In the genomic region with DNA sequence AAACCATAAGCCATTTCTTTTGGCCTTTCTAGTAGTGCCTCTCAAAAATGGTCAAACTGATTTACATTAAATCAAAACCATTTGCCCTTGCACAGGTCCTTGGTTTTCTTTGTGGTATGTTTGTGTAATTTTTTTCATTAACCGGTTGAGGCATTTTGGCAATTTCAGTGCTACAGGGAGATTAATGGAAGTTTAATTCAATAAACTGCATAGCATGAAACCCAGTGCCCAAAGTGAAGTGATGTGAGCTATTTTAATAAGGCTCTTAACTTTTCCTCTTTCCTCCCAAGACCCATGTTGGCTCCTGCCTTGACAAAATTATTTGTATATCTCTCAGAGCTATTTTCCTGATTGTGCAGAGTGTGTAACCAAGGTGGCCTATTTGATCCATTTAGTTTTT, we compare ENCODE assay signal across 1 cellular context.
TF ChIP-seq lines count a peak whose summit lies in the region.

No MANE protein-coding gene starts in this region.

TF ChIP-seq in SK-N-SH treated with all-trans-retinoic acid at 6 μM for 48 hours, 23 proteins besides CTCF, POLR2A, EP300 and RAD21 (continued from another document):
- TF ChIP-seq, protein P1, sequence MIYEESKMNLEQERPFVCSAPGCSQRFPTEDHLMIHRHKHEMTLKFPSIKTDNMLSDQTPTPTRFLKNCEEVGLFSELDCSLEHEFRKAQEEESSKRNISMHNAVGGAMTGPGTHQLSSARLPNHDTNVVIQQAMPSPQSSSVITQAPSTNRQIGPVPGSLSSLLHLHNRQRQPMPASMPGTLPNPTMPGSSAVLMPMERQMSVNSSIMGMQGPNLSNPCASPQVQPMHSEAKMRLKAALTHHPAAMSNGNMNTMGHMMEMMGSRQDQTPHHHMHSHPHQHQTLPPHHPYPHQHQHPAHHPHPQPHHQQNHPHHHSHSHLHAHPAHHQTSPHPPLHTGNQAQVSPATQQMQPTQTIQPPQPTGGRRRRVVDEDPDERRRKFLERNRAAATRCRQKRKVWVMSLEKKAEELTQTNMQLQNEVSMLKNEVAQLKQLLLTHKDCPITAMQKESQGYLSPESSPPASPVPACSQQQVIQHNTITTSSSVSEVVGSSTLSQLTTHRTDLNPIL (CRISPR knock-in tag; IDR thresholded peaks at IDR 0.05; ENCODE audit: low read depth), result 0 out of 2 replicates have a peak, but pooled peaks have one; percentile 56
- TF ChIP-seq ZFP3 (CRISPR knock-in tag; IDR thresholded peaks at IDR 0.05) (0 out of 2 replicates have a peak, but pooled peaks have one; percentile 28), GLIS3 (CRISPR knock-in tag; IDR thresholded peaks at IDR 0.05) (peak; percentile 91), ZNF565 (CRISPR knock-in tag; conservative IDR thresholded peaks at IDR 0.05; ENCODE audit: low read depth) (no peak), CSDC2 (CRISPR knock-in tag; IDR thresholded peaks at IDR 0.05) (no peak), ZNF8 (CRISPR knock-in tag; IDR thresholded peaks at IDR 0.05) (no peak), TCF4 (CRISPR knock-in tag; IDR thresholded peaks at IDR 0.05; ENCODE audit: borderline replicate concordance) (no peak), ISL1 (CRISPR knock-in tag; IDR thresholded peaks at IDR 0.05) (peak; percentile 99), ZFP30 (CRISPR knock-in tag; IDR thresholded peaks at IDR 0.05) (no peak), ZC3H10 (CRISPR knock-in tag; IDR thresholded peaks at IDR 0.05) (no peak)
- TF ChIP-seq, protein P2, sequence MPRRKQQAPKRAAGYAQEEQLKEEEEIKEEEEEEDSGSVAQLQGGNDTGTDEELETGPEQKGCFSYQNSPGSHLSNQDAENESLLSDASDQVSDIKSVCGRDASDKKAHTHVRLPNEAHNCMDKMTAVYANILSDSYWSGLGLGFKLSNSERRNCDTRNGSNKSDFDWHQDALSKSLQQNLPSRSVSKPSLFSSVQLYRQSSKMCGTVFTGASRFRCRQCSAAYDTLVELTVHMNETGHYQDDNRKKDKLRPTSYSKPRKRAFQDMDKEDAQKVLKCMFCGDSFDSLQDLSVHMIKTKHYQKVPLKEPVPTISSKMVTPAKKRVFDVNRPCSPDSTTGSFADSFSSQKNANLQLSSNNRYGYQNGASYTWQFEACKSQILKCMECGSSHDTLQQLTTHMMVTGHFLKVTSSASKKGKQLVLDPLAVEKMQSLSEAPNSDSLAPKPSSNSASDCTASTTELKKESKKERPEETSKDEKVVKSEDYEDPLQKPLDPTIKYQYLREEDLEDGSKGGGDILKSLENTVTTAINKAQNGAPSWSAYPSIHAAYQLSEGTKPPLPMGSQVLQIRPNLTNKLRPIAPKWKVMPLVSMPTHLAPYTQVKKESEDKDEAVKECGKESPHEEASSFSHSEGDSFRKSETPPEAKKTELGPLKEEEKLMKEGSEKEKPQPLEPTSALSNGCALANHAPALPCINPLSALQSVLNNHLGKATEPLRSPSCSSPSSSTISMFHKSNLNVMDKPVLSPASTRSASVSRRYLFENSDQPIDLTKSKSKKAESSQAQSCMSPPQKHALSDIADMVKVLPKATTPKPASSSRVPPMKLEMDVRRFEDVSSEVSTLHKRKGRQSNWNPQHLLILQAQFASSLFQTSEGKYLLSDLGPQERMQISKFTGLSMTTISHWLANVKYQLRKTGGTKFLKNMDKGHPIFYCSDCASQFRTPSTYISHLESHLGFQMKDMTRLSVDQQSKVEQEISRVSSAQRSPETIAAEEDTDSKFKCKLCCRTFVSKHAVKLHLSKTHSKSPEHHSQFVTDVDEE (CRISPR knock-in tag; IDR thresholded peaks at IDR 0.05), result peak; percentile 65
- TF ChIP-seq, protein P3, sequence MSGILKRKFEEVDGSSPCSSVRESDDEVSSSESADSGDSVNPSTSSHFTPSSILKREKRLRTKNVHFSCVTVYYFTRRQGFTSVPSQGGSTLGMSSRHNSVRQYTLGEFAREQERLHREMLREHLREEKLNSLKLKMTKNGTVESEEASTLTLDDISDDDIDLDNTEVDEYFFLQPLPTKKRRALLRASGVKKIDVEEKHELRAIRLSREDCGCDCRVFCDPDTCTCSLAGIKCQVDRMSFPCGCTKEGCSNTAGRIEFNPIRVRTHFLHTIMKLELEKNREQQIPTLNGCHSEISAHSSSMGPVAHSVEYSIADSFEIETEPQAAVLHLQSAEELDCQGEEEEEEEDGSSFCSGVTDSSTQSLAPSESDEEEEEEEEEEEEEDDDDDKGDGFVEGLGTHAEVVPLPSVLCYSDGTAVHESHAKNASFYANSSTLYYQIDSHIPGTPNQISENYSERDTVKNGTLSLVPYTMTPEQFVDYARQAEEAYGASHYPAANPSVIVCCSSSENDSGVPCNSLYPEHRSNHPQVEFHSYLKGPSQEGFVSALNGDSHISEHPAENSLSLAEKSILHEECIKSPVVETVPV (CRISPR knock-in tag; IDR thresholded peaks at IDR 0.05), result peak; percentile 21; the same call in 1 of the 2 replicates
TF ChIP-seq in SK-N-SH treated with all-trans-retinoic acid at 6 μM for 48 hours: peak in this region for 8.
